ENCODE assay signal across 16 cellular contexts in genomic region chr16:79069118-79069517, GRCh38.
"Had no signal": no experiment of that assay in that cellular context is flagged by ENCODE, and none has a peak within 500 bp of the region (broad histone marks: within the 10 kb centered on the region; RNA-seq: fewer than 3 reads in every experiment).

No MANE protein-coding gene starts in this region.

- H3K27ac Mint-ChIP-seq: natural killer cell; stimulated activated naive B cell treated with anti-CD40 and anti-IgM and Interleukin-4, amounts not matched to agents 10 μg/mL and 1 μg/mL and 100 μg/mL, for 72 hours had no signal

- ATAC-seq: left lobe of liver; natural killer cell; stimulated activated naive B cell treated with anti-CD40 and anti-IgM and Interleukin-4, amounts not matched to agents 10 μg/mL and 1 μg/mL and 100 μg/mL, for 72 hours had no signal

- H3K4me1 ChIP-seq: ascending aorta had no signal

- H3K36me3 ChIP-seq: ascending aorta, neutrophil, upper lobe of left lung, WERI-Rb-1 had no signal

- H3K36me3 Mint-ChIP-seq: natural killer cell; stimulated activated naive B cell treated with anti-CD40 and anti-IgM and Interleukin-4, amounts not matched to agents 10 μg/mL and 1 μg/mL and 100 μg/mL, for 72 hours had no signal

- H3K4me3 Mint-ChIP-seq: natural killer cell; stimulated activated naive B cell treated with anti-CD40 and anti-IgM and Interleukin-4, amounts not matched to agents 10 μg/mL and 1 μg/mL and 100 μg/mL, for 72 hours; T-helper 1 cell treated with Interleukin-12 subunit alpha and Interleukin-12 subunit beta and Interleukin-4 antibody, amounts not matched to agents 30 μg/mL and 1 μg/mL, for 36 hours had no signal

- DNase-seq: activated CD4-positive, alpha-beta T cell treated with anti-CD3 and anti-CD28 coated beads for 4 hours; activated naive CD4-positive, alpha-beta T cell treated with Interleukin-2 at 50 U/mL for 16 hours; mesendoderm; natural killer cell; SHP77 treated with DMSO at 0.1 percent for 48 hours; stimulated activated CD4-positive, alpha-beta T cell treated with anti-CD3 and anti-CD28 coated beads, Interleukin-2, amount 100 ng/mL, for 48 hours; stimulated activated naive B cell treated with anti-CD40 and anti-IgM and Interleukin-4, amounts not matched to agents 10 μg/mL and 1 μg/mL and 100 μg/mL, for 72 hours; upper lobe of left lung; WERI-Rb-1 had no signal

- H3K9me3 ChIP-seq: ascending aorta, neutrophil, upper lobe of left lung had no signal

- H3K9me3 Mint-ChIP-seq: natural killer cell; T-helper 1 cell treated with Interleukin-12 subunit alpha and Interleukin-12 subunit beta and Interleukin-4 antibody, amounts not matched to agents 30 μg/mL and 1 μg/mL, for 36 hours had no signal

- H3K4me3 ChIP-seq: ascending aorta, upper lobe of left lung had no signal

- H3K27ac ChIP-seq: ascending aorta, epithelial cell of prostate, neutrophil, WERI-Rb-1 had no signal

- H3K27me3 ChIP-seq: ascending aorta, upper lobe of left lung had no signal

- FAIRE-seq: bronchial epithelial cell, keratinocyte had no signal
